In the genomic region with DNA sequence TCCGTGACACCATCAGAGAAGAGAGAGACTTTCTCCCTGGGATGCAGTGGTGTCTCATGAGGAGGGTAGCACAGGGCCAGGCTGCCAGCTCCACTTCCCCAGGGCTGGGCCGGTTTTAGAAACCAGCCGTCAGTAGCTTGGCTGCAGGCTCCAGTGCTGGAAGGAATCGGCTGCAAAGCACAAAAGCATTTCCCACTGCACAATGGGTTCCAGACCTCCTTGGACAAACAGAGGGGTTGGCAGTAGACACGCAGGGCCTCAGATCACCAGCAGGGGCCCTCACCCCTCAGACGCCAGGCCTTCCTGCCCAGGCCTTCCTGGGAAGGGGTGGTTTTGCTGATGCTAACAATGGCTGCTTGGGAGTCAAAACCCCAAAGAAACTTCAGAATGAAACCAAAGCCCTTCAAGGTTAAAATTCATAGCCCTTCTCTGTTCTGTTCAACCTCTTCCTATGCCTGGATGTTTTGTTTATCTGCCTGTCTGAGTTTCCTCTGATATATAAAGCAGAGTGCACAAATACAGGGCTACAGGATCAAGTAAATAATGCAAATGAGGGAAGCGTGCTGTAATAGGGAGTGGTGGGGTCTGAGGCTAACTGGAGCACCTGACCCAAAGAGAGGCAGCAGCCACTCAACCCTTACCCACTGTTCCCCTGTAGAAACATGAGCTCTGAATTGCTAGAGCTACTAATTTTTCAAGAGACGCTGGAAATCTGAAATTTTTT, we compare ENCODE assay signal across 8 cellular contexts.
DNase-seq lines count a peak whose midpoint lies in the region; ATAC-seq and TF ChIP-seq lines count a peak whose summit lies in the region.

No MANE protein-coding gene starts in this region.

- no peak overlapping the region for H3K27ac ChIP-seq in RWPE1

- TF ChIP-seq CTCF in AG10803 (conservative IDR thresholded peaks at IDR 0.05; ENCODE audit: low read length) (peak; percentile 55), GM13976 (IDR thresholded peaks at IDR 0.05; ENCODE audit: borderline replicate concordance, control extremely low read depth, extremely low read depth, insufficient read depth, missing control alignments) (peak; percentile 38), RWPE1 (conservative IDR thresholded peaks at IDR 0.05; ENCODE audit: low read depth) (no peak)

- in situ Hi-C loops in GM13976 (cut with MboI; ENCODE audit: low sequenced_read_pairs, unreplicated experiment) = no loop called here

- no peak for ATAC-seq in GM21825 (IDR thresholded peaks at IDR 0.05; ENCODE audit: unreplicated experiment)

- no peak overlapping the region for H3K4me3 ChIP-seq in AG10803 (ENCODE audit: low read length)

- CTCF ChIA-PET in RWPE1 (lab: Yijun Ruan, JAX) = interaction anchor here (0.5 to 1.0 kb wide), 3 partner anchors 16 to 143 kb away, joined by 3 to 4 read pairs (median 3); a partner anchor contains a TSS

- peak; percentile 11 for DNase-seq in AG10803 (ENCODE audit: low read depth)
- DNase-seq in GM13976 (ENCODE audit: low spot score) = peak; percentile 62
- DNase-seq in RWPE1 (ENCODE audit: low spot score) = peak; percentile 31
- DNase-seq in germinal center (ENCODE audit: low spot score) = peak; percentile 53
- DNase-seq in stimulated activated CD8-positive, alpha-beta memory T cell treated with anti-CD3 and anti-CD28 coated beads, Interleukin-4, amount 100 ng/mL, for 48 hours = peak; percentile 37
- no peak for DNase-seq in NCI-H345 treated with DMSO at 0.1 percent for 48 hours (lab: John Stamatoyannopoulos, UW; ENCODE audit: unreplicated experiment)
- DNase-seq in NCI-H1436 treated with DMSO at 0.1 percent for 48 hours (lab: John Stamatoyannopoulos, UW) = no peak

- POLR2A ChIA-PET in RWPE1 (lab: Yijun Ruan, JAX; ENCODE audit: low non-redundant PET) = no interaction called here

Comparison
In these comparisons a context has a peak if more than half of its experiments do, and no peak if none do; other contexts are left out.
1. DNase-seq: peak in AG10803 (single experiment), GM13976 (single experiment), RWPE1 (single experiment), germinal center (single experiment) and stimulated activated CD8-positive, alpha-beta memory T cell treated with anti-CD3 and anti-CD28 coated beads, Interleukin-4, amount 100 ng/mL, for 48 hours (single experiment); none in NCI-H345 treated with DMSO at 0.1 percent for 48 hours (single experiment) and NCI-H1436 treated with DMSO at 0.1 percent for 48 hours (single experiment).